In the genomic region with DNA sequence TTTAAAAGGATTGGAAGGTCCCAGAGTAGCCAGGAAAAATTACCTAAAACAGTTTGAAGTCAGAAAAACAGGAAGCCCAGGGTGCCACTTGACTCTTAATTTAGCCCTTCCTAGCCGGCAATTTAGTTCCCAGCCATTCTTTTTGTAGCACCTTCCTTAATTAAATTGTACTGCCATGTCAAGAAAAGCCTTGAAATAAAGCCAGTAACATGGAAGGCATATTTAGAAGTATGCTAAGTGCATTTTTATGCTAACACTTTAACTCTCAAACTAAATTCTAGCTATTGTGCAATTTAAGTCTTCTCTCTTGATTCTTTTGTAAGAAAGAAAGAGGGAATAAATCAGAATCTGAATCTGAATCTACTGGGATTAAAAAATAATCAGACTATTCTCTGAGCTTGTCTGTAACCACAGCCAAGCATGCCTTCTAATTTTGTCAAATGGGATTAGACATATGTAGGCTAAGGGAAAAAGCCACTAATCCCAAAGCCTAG, we compare ENCODE assay signal across 12 cellular contexts.
"Had no signal": no experiment of that assay in that cellular context is flagged by ENCODE, and none has a peak within 500 bp of the region (broad histone marks: within the 10 kb centered on the region; RNA-seq: fewer than 3 reads in every experiment).

No MANE protein-coding gene starts in this region.

- ATAC-seq: activated T-cell treated with anti-CD3 and anti-CD28 coated beads, Interleukin-2, amount 50 U/mL, for 4 hours; left lobe of liver; pancreas had no signal

- DNase-seq: activated CD4-positive, alpha-beta memory T cell treated with anti-CD3 and anti-CD28 coated beads for 36 hours; activated gamma-delta T cell; activated naive CD8-positive, alpha-beta T cell treated with anti-CD3 and anti-CD28 coated beads for 36 hours; activated T-cell treated with anti-CD3 and anti-CD28 coated beads, Interleukin-2, amount 50 U/mL, for 4 hours; aorta; mesendoderm; pancreas; stimulated activated CD4-positive, alpha-beta T cell treated with anti-CD3 and anti-CD28 coated beads, Interleukin-2, amount 100 ng/mL, for 48 hours; stimulated activated naive CD4-positive, alpha-beta T cell treated with Interleukin-2 at 50 U/mL for 16 hours had no signal

- H3K4me3 ChIP-seq: esophagus muscularis mucosa, pancreas, vagina had no signal

- H3K27me3 ChIP-seq: esophagus muscularis mucosa, pancreas, vagina had no signal

- H3K36me3 ChIP-seq: esophagus muscularis mucosa, pancreas, vagina had no signal

- H3K27ac ChIP-seq: esophagus muscularis mucosa, pancreas, vagina had no signal

- H3K9me3 ChIP-seq: esophagus muscularis mucosa, pancreas, vagina had no signal
